In the genomic region with DNA sequence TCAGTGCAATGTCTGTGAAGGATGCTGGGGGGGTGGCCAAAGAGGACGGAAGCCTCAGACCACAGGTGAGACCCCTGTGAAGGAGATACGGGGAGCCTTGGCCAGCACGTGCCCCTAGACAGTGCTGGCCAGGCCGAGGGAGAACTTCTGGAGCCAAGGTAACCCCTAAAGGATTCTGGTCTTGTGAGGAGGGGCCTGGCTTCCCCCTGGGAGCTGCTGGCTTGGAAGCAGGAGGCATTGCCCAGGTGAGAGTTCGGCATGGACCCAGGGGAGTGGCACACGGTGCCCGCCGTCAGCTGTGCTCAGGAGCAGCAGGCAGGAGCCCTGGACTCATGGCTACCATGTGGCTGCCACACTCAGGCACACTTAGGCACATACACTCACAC, we compare ENCODE assay signal across 13 cellular contexts. TPM values are rescaled to one million over a fixed set of nuclear protein-coding genes. Genes with fewer than 3 reads are reported as not detected.
A peak's percentile ranks its signal among the peaks of the same experiment; 100 is the strongest.
DNase-seq lines count a peak whose midpoint lies in the region; ATAC-seq, FAIRE-seq and TF ChIP-seq lines count a peak whose summit lies in the region.
"Had no signal": no experiment of that assay in that cellular context is flagged by ENCODE, and none has a peak within 500 bp of the region (broad histone marks: within the 10 kb centered on the region; RNA-seq: fewer than 3 reads in every experiment).

No MANE protein-coding gene starts in this region.

- ATAC-seq in T-cell (replicated peaks in 1 of 4): no peak

- peaks cover 2 to 14% (median 6%) of the 10 kb centered on the region in 3 donors for H3K4me1 Mint-ChIP-seq in T-cell

- H3K36me3 Mint-ChIP-seq in T-cell: no peaks in the 10 kb centered on the region

- H3K4me3 Mint-ChIP-seq in T-cell: peak overlapping the region; percentile 45 to 57 (median 50)

- DNase-seq in GM03348 (ENCODE audit: low spot score): peak; percentile 2
- peak in 2 of 34 experiments; percentile 4 to 20 for DNase-seq in T-cell
- DNase-seq in foreskin fibroblast: no peak
- DNase-seq in skeletal muscle cell (ENCODE audit: low read depth): no peak
- DNase-seq in D721Med (ENCODE audit: insufficient read length, low spot score): no peak
- DNase-seq in hypothalamus (lab: John Stamatoyannopoulos, UW): no peak
- no peak for DNase-seq in NCI-H2081 (lab: John Stamatoyannopoulos, UW)
- DNase-seq: activated gamma-delta T cell, NCI-H524 treated with DMSO at 0.1 percent for 48 hours, small intestine, SW 1271 had no signal

- POLR2A ChIA-PET in T-cell (lab: Charles Lee): no interaction called here

- TF ChIP-seq CTCF in foreskin fibroblast (IDR thresholded peaks at IDR 0.05; ENCODE audit: low read depth, low read length) (no peak), D721Med (IDR thresholded peaks at IDR 0.05; ENCODE audit: insufficient read depth, missing control alignments) (no peak)

- CTCF ChIA-PET in T-cell (lab: Charles Lee): no interaction called here

- peak overlapping the region in 1 of 2 donors; percentile 50 for H3K27ac Mint-ChIP-seq in T-cell

- peaks cover 14 to 25% of the 10 kb centered on the region in 2 donors for H3K27me3 Mint-ChIP-seq in T-cell

- H3K4me3 ChIP-seq in foreskin fibroblast (ENCODE audit: low read depth in 1 of 2, low read length in 2 of 2): peak overlapping the region; percentile 77 to 96
- H3K4me3 ChIP-seq in skeletal muscle cell (ENCODE audit: low read depth, low read length): peak overlapping the region; percentile 57

- no peaks in the 10 kb centered on the region for H3K9me3 Mint-ChIP-seq in T-cell

- no peak for FAIRE-seq in D721Med (lab: Jason Lieb, UNC)
- FAIRE-seq: endothelial cell of umbilical vein, small intestine had no signal

RNA-seq across cellular contexts. Expression of a gene that starts 1.3 kb away (rescaled TPM):
- 10 to 100 TPM; 33.8 to 85.2 (median 60.7) TPM for total RNA-seq in T-cell

RNA-seq across cellular contexts. Expression of a gene that starts 58.8 kb away (rescaled TPM):
- 1 to 10 TPM in 3 of 5 donors, under 1 TPM in 1, not detected in 1; 0.95 to 6.1 (median 2.5) TPM for total RNA-seq in T-cell
- total RNA-seq: LHCN-M2 had no signal
